31 cellular contexts compared by ENCODE assay signal in genomic region chr9:37706290-37706689, GRCh38. TPM values are rescaled to one million over a fixed set of nuclear protein-coding genes. Genes with fewer than 3 reads are reported as not detected.
A peak's percentile ranks its signal among the peaks of the same experiment; 100 is the strongest.
DNase-seq lines count a peak whose midpoint lies in the region; ATAC-seq and TF ChIP-seq lines count a peak whose summit lies in the region.
"Had no signal": no experiment of that assay in that cellular context is flagged by ENCODE, and none has a peak within 500 bp of the region (broad histone marks: within the 10 kb centered on the region; RNA-seq: fewer than 3 reads in every experiment).

No MANE protein-coding gene starts in this region.

- H3K36me3 ChIP-seq in PC-3 (ENCODE audit: low read depth, low read length): no peaks in the 10 kb centered on the region
- H3K36me3 ChIP-seq: HAP-1, thoracic aorta, vagina had no signal

- H3K79me2 ChIP-seq in PC-3 (ENCODE audit: low read length): no peaks in the 10 kb centered on the region

- no peaks in the 10 kb centered on the region for H3K4me1 ChIP-seq in PC-3 (ENCODE audit: insufficient read depth, low read length)
- H3K4me1 ChIP-seq: HAP-1, vagina had no signal

- no peaks in the 10 kb centered on the region for H3F3A ChIP-seq in PC-3 (ENCODE audit: low read length, unreplicated experiment)

- no peak overlapping the region for H3K27ac Mint-ChIP-seq in activated naive CD8-positive, alpha-beta T cell treated with anti-CD3 and anti-CD28 coated beads, Interleukin-2, amount 50 U/mL, for 24 hours
- no peak overlapping the region for H3K27ac Mint-ChIP-seq in activated naive CD8-positive, alpha-beta T cell treated with anti-CD3 and anti-CD28 coated beads for 36 hours
- no peak overlapping the region for H3K27ac Mint-ChIP-seq in stimulated activated effector memory CD8-positive, alpha-beta T cell treated with anti-CD3 and anti-CD28 coated beads, Interleukin-12 subunit alpha, Interleukin-12 subunit beta, amount 100 ng/mL, for 72 hours
- H3K27ac Mint-ChIP-seq: activated CD8-positive, alpha-beta T cell treated with anti-CD3 and anti-CD28 coated beads for 36 hours; IgD-negative memory B cell; natural killer cell had no signal

- intact Hi-C loops in PC-3 (cut with micrococcal nuclease): no loop called here

- H3K9me2 ChIP-seq in PC-3 (replicated peaks; ENCODE audit: low read length): no peaks in the 10 kb centered on the region

- no peak for TF ChIP-seq CTCF in PC-3 (conservative IDR thresholded peaks at IDR 0.05; ENCODE audit: low read depth, low read length)

- POLR2A ChIA-PET in PC-3 (lab: Charles Lee; ENCODE audit: unreplicated experiment): interaction anchor here (0.6 kb wide), 1 partner anchor 247 kb away, joined by 3 read pairs; no protein-coding TSS in a partner anchor

- no peak overlapping the region for H3K4me3 Mint-ChIP-seq in activated naive CD8-positive, alpha-beta T cell treated with anti-CD3 and anti-CD28 coated beads, Interleukin-2, amount 50 U/mL, for 24 hours
- H3K4me3 Mint-ChIP-seq in activated naive CD8-positive, alpha-beta T cell treated with anti-CD3 and anti-CD28 coated beads for 36 hours: no peak overlapping the region
- no peak overlapping the region for H3K4me3 Mint-ChIP-seq in stimulated activated effector memory CD8-positive, alpha-beta T cell treated with anti-CD3 and anti-CD28 coated beads, Interleukin-12 subunit alpha, Interleukin-12 subunit beta, amount 100 ng/mL, for 72 hours
- H3K4me3 Mint-ChIP-seq: activated CD8-positive, alpha-beta T cell treated with anti-CD3 and anti-CD28 coated beads for 36 hours; central memory CD8-positive, alpha-beta T cell; IgD-negative memory B cell; natural killer cell had no signal

- H3K9me3 Mint-ChIP-seq in activated naive CD8-positive, alpha-beta T cell treated with anti-CD3 and anti-CD28 coated beads, Interleukin-2, amount 50 U/mL, for 24 hours: no peaks in the 10 kb centered on the region
- H3K9me3 Mint-ChIP-seq in activated naive CD8-positive, alpha-beta T cell treated with anti-CD3 and anti-CD28 coated beads for 36 hours: no peaks in the 10 kb centered on the region
- H3K9me3 Mint-ChIP-seq in stimulated activated effector memory CD8-positive, alpha-beta T cell treated with anti-CD3 and anti-CD28 coated beads, Interleukin-12 subunit alpha, Interleukin-12 subunit beta, amount 100 ng/mL, for 72 hours: no peaks in the 10 kb centered on the region
- H3K9me3 Mint-ChIP-seq: activated CD8-positive, alpha-beta T cell treated with anti-CD3 and anti-CD28 coated beads for 36 hours; central memory CD8-positive, alpha-beta T cell; natural killer cell had no signal

- H3K27me3 ChIP-seq in PC-3 (ENCODE audit: low read length): peaks cover 28% of the 10 kb centered on the region
- H3K27me3 ChIP-seq: BLaER1 treated with 17β-estradiol and CSF1 and Interleukin-3, amounts not matched to agents 10 nM and 100 nM; vagina had no signal

- H3K4me1 Mint-ChIP-seq in activated naive CD8-positive, alpha-beta T cell treated with anti-CD3 and anti-CD28 coated beads, Interleukin-2, amount 50 U/mL, for 24 hours: peaks cover 12% of the 10 kb centered on the region
- H3K4me1 Mint-ChIP-seq in activated naive CD8-positive, alpha-beta T cell treated with anti-CD3 and anti-CD28 coated beads for 36 hours: peaks cover 11% of the 10 kb centered on the region
- no peaks in the 10 kb centered on the region for H3K4me1 Mint-ChIP-seq in stimulated activated effector memory CD8-positive, alpha-beta T cell treated with anti-CD3 and anti-CD28 coated beads, Interleukin-12 subunit alpha, Interleukin-12 subunit beta, amount 100 ng/mL, for 72 hours
- H3K4me1 Mint-ChIP-seq: central memory CD8-positive, alpha-beta T cell; natural killer cell had no signal

- no TSS peak for BruUV-seq in PC-3 (replicated peaks; lab: Mats Ljungman, UMichigan)

- H3K9me3 ChIP-seq in PC-3 (ENCODE audit: low read length): no peaks in the 10 kb centered on the region
- H3K9me3 ChIP-seq: BLaER1 treated with 17β-estradiol and CSF1 and Interleukin-3, amounts not matched to agents 10 nM and 100 nM; HAP-1; thoracic aorta; vagina had no signal

- no peak overlapping the region for H3K9ac ChIP-seq in PC-3 (ENCODE audit: low read length)
- H3K9ac ChIP-seq: BLaER1 treated with 17β-estradiol and CSF1 and Interleukin-3, amounts not matched to agents 10 nM and 100 nM had no signal

- H4K20me1 ChIP-seq in PC-3 (ENCODE audit: low read length): no peaks in the 10 kb centered on the region
- H4K20me1 ChIP-seq: BLaER1 treated with 17β-estradiol and CSF1 and Interleukin-3, amounts not matched to agents 10 nM and 100 nM had no signal

- peaks cover 26% of the 10 kb centered on the region for H3K27me3 Mint-ChIP-seq in activated naive CD8-positive, alpha-beta T cell treated with anti-CD3 and anti-CD28 coated beads, Interleukin-2, amount 50 U/mL, for 24 hours
- H3K27me3 Mint-ChIP-seq in activated naive CD8-positive, alpha-beta T cell treated with anti-CD3 and anti-CD28 coated beads for 36 hours: peaks cover 9% of the 10 kb centered on the region

- no peak overlapping the region for H3K27ac ChIP-seq in PC-3 (ENCODE audit: low read length)
- no peak overlapping the region for H3K27ac ChIP-seq in epithelial cell of prostate
- H3K27ac ChIP-seq: BLaER1 treated with 17β-estradiol and CSF1 and Interleukin-3, amounts not matched to agents 10 nM and 100 nM; thoracic aorta; vagina had no signal

- no peaks in the 10 kb centered on the region for H3K36me3 Mint-ChIP-seq in activated naive CD8-positive, alpha-beta T cell treated with anti-CD3 and anti-CD28 coated beads, Interleukin-2, amount 50 U/mL, for 24 hours (ENCODE audit: low read depth)
- no peaks in the 10 kb centered on the region for H3K36me3 Mint-ChIP-seq in activated naive CD8-positive, alpha-beta T cell treated with anti-CD3 and anti-CD28 coated beads for 36 hours
- H3K36me3 Mint-ChIP-seq in stimulated activated effector memory CD8-positive, alpha-beta T cell treated with anti-CD3 and anti-CD28 coated beads, Interleukin-12 subunit alpha, Interleukin-12 subunit beta, amount 100 ng/mL, for 72 hours: peaks cover 4% of the 10 kb centered on the region
- H3K36me3 Mint-ChIP-seq: IgD-negative memory B cell, natural killer cell had no signal

- peak; percentile 68 for ATAC-seq in activated naive CD8-positive, alpha-beta T cell treated with anti-CD3 and anti-CD28 coated beads, Interleukin-2, amount 50 U/mL, for 24 hours
- peak; percentile 60 for ATAC-seq in PC-3
- peak; percentile 59 for ATAC-seq in stimulated activated effector memory CD8-positive, alpha-beta T cell treated with anti-CD3 and anti-CD28 coated beads, Interleukin-12 subunit alpha, Interleukin-12 subunit beta, amount 100 ng/mL, for 72 hours
- ATAC-seq in HG03097 (IDR thresholded peaks at IDR 0.05; ENCODE audit: low FRiP score, unreplicated experiment): no peak
- ATAC-seq: activated CD4-positive, CD25-positive, alpha-beta regulatory T cell treated with anti-CD3 and anti-CD28 coated beads, Interleukin-2, amount 50 U/mL, for 24 hours; activated CD8-positive, alpha-beta T cell treated with anti-CD3 and anti-CD28 coated beads for 36 hours; left cardiac atrium; natural killer cell; Right ventricle myocardium inferior had no signal

- no peak for DNase-seq in activated naive CD8-positive, alpha-beta T cell treated with anti-CD3 and anti-CD28 coated beads, Interleukin-2, amount 50 U/mL, for 24 hours
- no peak for DNase-seq in activated naive CD8-positive, alpha-beta T cell treated with anti-CD3 and anti-CD28 coated beads for 36 hours
- DNase-seq in PC-3 (peak; percentile 22), epithelial cell of prostate (ENCODE audit: low read depth, low spot score) (peak; percentile 22), hippocampal formation (lab: John Stamatoyannopoulos, UW) (no peak), NCI-H1417 treated with DMSO at 0.1 percent for 48 hours (lab: John Stamatoyannopoulos, UW) (no peak)
- no peak for DNase-seq in stimulated activated effector memory CD8-positive, alpha-beta T cell treated with anti-CD3 and anti-CD28 coated beads, Interleukin-12 subunit alpha, Interleukin-12 subunit beta, amount 100 ng/mL, for 72 hours (ENCODE audit: low spot score in 2 of 2)
- DNase-seq: activated CD8-positive, alpha-beta T cell treated with anti-CD3 and anti-CD28 coated beads for 36 hours; activated naive CD4-positive, alpha-beta T cell; activated T-cell treated with anti-CD3 and anti-CD28 coated beads for 4 hours; aorta; Calu3; dermis blood vessel endothelial cell; glutamatergic neuron; left cardiac atrium; mesendoderm; natural killer cell; NCI-H2081; retina; stimulated activated CD4-positive, alpha-beta T cell treated with anti-CD3 and anti-CD28 coated beads, Interleukin-2, amount 100 ng/mL, for 24 hours had no signal

- H2AFZ ChIP-seq in PC-3 (ENCODE audit: low read length): no peak overlapping the region

- CTCF ChIA-PET in PC-3 (lab: Charles Lee): no interaction called here

- no peak overlapping the region for H3K4me2 ChIP-seq in PC-3 (ENCODE audit: low read length)
- H3K4me2 ChIP-seq: BLaER1 treated with 17β-estradiol and CSF1 and Interleukin-3, amounts not matched to agents 10 nM and 100 nM; smooth muscle cell had no signal

- H3K4me3 ChIP-seq in PC-3 (ENCODE audit: low read length): no peak overlapping the region
- H3K4me3 ChIP-seq: BLaER1 treated with 17β-estradiol and CSF1 and Interleukin-3, amounts not matched to agents 10 nM and 100 nM; HAP-1; smooth muscle cell; thoracic aorta; vagina had no signal

RNA-seq across cellular contexts. Expression of gene TRMT10B, which starts 47.3 kb away (rescaled TPM):
- total RNA-seq in activated naive CD8-positive, alpha-beta T cell treated with anti-CD3 and anti-CD28 coated beads for 36 hours: 10 to 100 TPM in 1 of 2 experiments, 1 to 10 TPM in 1; 9.4 to 10.3 TPM
- total RNA-seq in PC-3 (2014; rRNA removed): 1.1 and 3.4 TPM in 2 replicates

RNA-seq across cellular contexts. Expression of gene FRMPD1, which starts 55.5 kb away (rescaled TPM):
- total RNA-seq in activated naive CD8-positive, alpha-beta T cell treated with anti-CD3 and anti-CD28 coated beads for 36 hours: not detected
- not detected in 2 replicates for total RNA-seq in PC-3 (2014; rRNA removed)
- total RNA-seq: A673; activated CD8-positive, alpha-beta T cell treated with anti-CD3 and anti-CD28 coated beads for 36 hours; Calu3; dermis blood vessel endothelial cell; natural killer cell had no signal

Comparison
In these comparisons a context has a peak if more than half of its experiments do, and no peak if none do; other contexts are left out.
1. DNase-seq: peak in PC-3 (single experiment) and epithelial cell of prostate (single experiment); none in activated naive CD8-positive, alpha-beta T cell treated with anti-CD3 and anti-CD28 coated beads, Interleukin-2, amount 50 U/mL, for 24 hours (single experiment), activated naive CD8-positive, alpha-beta T cell treated with anti-CD3 and anti-CD28 coated beads for 36 hours (single experiment), stimulated activated effector memory CD8-positive, alpha-beta T cell treated with anti-CD3 and anti-CD28 coated beads, Interleukin-12 subunit alpha, Interleukin-12 subunit beta, amount 100 ng/mL, for 72 hours (0 of 2), hippocampal formation (0 of 2) and NCI-H1417 treated with DMSO at 0.1 percent for 48 hours (single experiment).